Comparison of ENCODE assay signal across 8 cellular contexts in genomic region chr13:46667687-46668281, GRCh38.
A peak's percentile ranks its signal among the peaks of the same experiment; 100 is the strongest.
DNase-seq lines count a peak whose midpoint lies in the region; ATAC-seq, FAIRE-seq and TF ChIP-seq lines count a peak whose summit lies in the region.

No MANE protein-coding gene starts in this region.

- TF ChIP-seq CTCF in osteocyte (IDR thresholded peaks at IDR 0.05): no peak

- no peaks in the 10 kb centered on the region for H3K27me3 Mint-ChIP-seq in osteocyte (ENCODE audit: unreplicated experiment)

- H3K4me1 Mint-ChIP-seq in osteocyte (ENCODE audit: unreplicated experiment): peaks cover 40% of the 10 kb centered on the region

- no peak overlapping the region for H3K4me3 ChIP-seq in small intestine (ENCODE audit: low read depth in 1 of 2, low read length in 2 of 2)

- peak overlapping the region; percentile 26 for H3K4me3 Mint-ChIP-seq in osteocyte (ENCODE audit: unreplicated experiment)

- no peaks in the 10 kb centered on the region for H3K9me3 ChIP-seq in small intestine (ENCODE audit: control insufficient read depth, low read depth)

- H3K9me3 Mint-ChIP-seq in activated naive CD4-positive, alpha-beta T cell treated with anti-CD3 and anti-CD28 coated beads, Interleukin-2, amount 50 U/mL, for 72 hours: no peaks in the 10 kb centered on the region
- no peaks in the 10 kb centered on the region for H3K9me3 Mint-ChIP-seq in osteocyte (ENCODE audit: unreplicated experiment)

- H3K36me3 Mint-ChIP-seq in activated naive CD4-positive, alpha-beta T cell treated with anti-CD3 and anti-CD28 coated beads, Interleukin-2, amount 50 U/mL, for 72 hours: peaks cover 12 to 19% of the 10 kb centered on the region in 2 donors
- H3K36me3 Mint-ChIP-seq in osteocyte (ENCODE audit: unreplicated experiment): peaks cover 10% of the 10 kb centered on the region

- no peak for FAIRE-seq in small intestine (lab: Jason Lieb, UNC)

- ATAC-seq in GM18907 (IDR thresholded peaks at IDR 0.05; ENCODE audit: unreplicated experiment) (peak; percentile 55), HG02938 (IDR thresholded peaks at IDR 0.05; ENCODE audit: unreplicated experiment) (peak; percentile 59)
- peak; percentile 55 to 65 for ATAC-seq in activated naive CD4-positive, alpha-beta T cell treated with anti-CD3 and anti-CD28 coated beads, Interleukin-2, amount 50 U/mL, for 72 hours

- 57 to 76% (median 68%) methylated on average over 4 of the region's 4 CpGs for WGBS in small intestine, 3 donors

- H3K27me3 ChIP-seq in small intestine (ENCODE audit: control insufficient read depth in 2 of 2, insufficient read depth in 2 of 2, low read length in 2 of 2): no peaks in the 10 kb centered on the region

- no peak for DNase-seq in activated naive CD4-positive, alpha-beta T cell treated with anti-CD3 and anti-CD28 coated beads, Interleukin-2, amount 50 U/mL, for 72 hours (ENCODE audit: low spot score in 2 of 2)
- DNase-seq in osteocyte (ENCODE audit: extremely low spot score, unreplicated experiment) (no peak), GM03348 (ENCODE audit: low spot score) (no peak), GM19240 (ENCODE audit: insufficient read length, low spot score) (no peak), hippocampal formation (lab: John Stamatoyannopoulos, UW) (no peak), small intestine (no peak)

- peaks cover 9 to 21% of the 10 kb centered on the region in 2 donors for H3K4me1 ChIP-seq in small intestine (ENCODE audit: control insufficient read depth in 2 of 2, insufficient read depth in 1 of 2, low read depth in 1 of 2, low read length in 1 of 2)

- peaks cover 0 to 4% of the 10 kb centered on the region in 2 donors for H3K36me3 ChIP-seq in small intestine (ENCODE audit: control insufficient read depth in 2 of 2, insufficient read depth in 2 of 2, low read length in 2 of 2)

- H3K27ac Mint-ChIP-seq in activated naive CD4-positive, alpha-beta T cell treated with anti-CD3 and anti-CD28 coated beads, Interleukin-2, amount 50 U/mL, for 72 hours: peak overlapping the region; percentile 84 to 92
- peak overlapping the region; percentile 76 for H3K27ac Mint-ChIP-seq in osteocyte (ENCODE audit: unreplicated experiment)

- peak overlapping the region in 1 of 2 donors; percentile 73 for H3K27ac ChIP-seq in small intestine (ENCODE audit: low read depth in 1 of 2, low read length in 1 of 2)
